In the genomic region with DNA sequence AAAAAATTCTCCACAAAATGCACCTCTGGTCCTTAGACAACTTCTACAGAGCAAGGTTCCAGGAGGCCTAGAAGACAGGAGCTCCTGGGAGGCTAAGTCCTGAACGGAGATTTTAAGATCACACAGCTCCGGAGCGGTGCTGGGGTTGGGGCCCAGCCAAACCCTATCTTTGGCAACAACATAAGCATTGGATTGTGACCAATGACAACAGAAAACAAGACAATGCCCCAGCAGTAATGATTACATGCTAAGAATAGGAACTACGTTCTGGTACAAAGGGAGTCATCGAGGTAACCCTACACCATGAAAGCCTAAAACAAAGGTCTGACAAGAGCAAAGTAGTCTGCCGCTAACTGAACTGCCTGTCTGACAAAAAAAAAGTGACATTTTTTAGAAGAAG, we compare ENCODE assay signal across 32 cellular contexts.
DNase-seq lines count a peak whose midpoint lies in the region; ATAC-seq, FAIRE-seq and TF ChIP-seq lines count a peak whose summit lies in the region.
"Had no signal": no experiment of that assay in that cellular context is flagged by ENCODE, and none has a peak within 500 bp of the region (broad histone marks: within the 10 kb centered on the region; RNA-seq: fewer than 3 reads in every experiment).

No MANE protein-coding gene starts in this region.

- H3K27ac ChIP-seq in right lobe of liver (no peak overlapping the region), HepG2 (ENCODE audit: extremely low read length, insufficient read depth, low read length) (no peak overlapping the region)
- H3K27ac ChIP-seq: body of pancreas, KMS-11, sigmoid colon, tibial artery, vagina had no signal

- H3K4me1 ChIP-seq in right lobe of liver (no peaks in the 10 kb centered on the region), HepG2 (ENCODE audit: insufficient read depth, low read length) (no peaks in the 10 kb centered on the region)
- H3K4me1 ChIP-seq: body of pancreas, HAP-1, sigmoid colon, tibial artery, vagina had no signal

- TF ChIP-seq POLR2A in right lobe of liver (IDR thresholded peaks at IDR 0.05) (no peak), HepG2 (IDR thresholded peaks at IDR 0.05; ENCODE audit: insufficient read depth in 1 of 2, low read depth in 2 of 2, low read length in 2 of 2) (no peak)

- DNase-seq in right lobe of liver (no peak), HepG2 (ENCODE audit: low spot score) (no peak), myocyte (ENCODE audit: low read depth) (peak; percentile 6), ACHN (no peak)
- no peak for DNase-seq in central memory CD4-positive, alpha-beta T cell
- DNase-seq: activated CD4-positive, alpha-beta memory T cell treated with anti-CD3 and anti-CD28 coated beads for 36 hours; activated CD4-positive, alpha-beta T cell treated with anti-CD3 and anti-CD28 coated beads for 1 hour; activated CD8-positive, alpha-beta memory T cell treated with anti-CD3 and anti-CD28 coated beads, Interleukin-2, amount 50 U/mL, for 4 hours; activated naive CD4-positive, alpha-beta T cell; activated naive CD8-positive, alpha-beta T cell treated with anti-CD3 and anti-CD28 coated beads, Interleukin-2, amount 50 U/mL, for 24 hours; DMS53; hippocampal formation; mesenchymal stem cell; NCI-H1436; NCI-H526; posterior cingulate gyrus; SIG-M5; sigmoid colon; stimulated activated CD4-positive, alpha-beta T cell treated with anti-CD3 and anti-CD28 coated beads, Interleukin-15, amount 100 ng/mL, for 24 hours; stimulated activated CD4-positive, alpha-beta T cell treated with anti-CD3 and anti-CD28 coated beads, Interleukin-4, amount 100 ng/mL, for 4 hours; tibial artery had no signal

- peak overlapping the region in 4 of 5 experiments; percentile 9 to 58 (median 48) for H3K27ac Mint-ChIP-seq in brain
- H3K27ac Mint-ChIP-seq: activated CD4-positive, alpha-beta memory T cell treated with anti-CD3 and anti-CD28 coated beads for 36 hours; activated naive CD8-positive, alpha-beta T cell treated with anti-CD3 and anti-CD28 coated beads, Interleukin-2, amount 50 U/mL, for 24 hours; T-helper 2 cell treated with Interferon-gamma antibody and Interleukin-4, amounts not matched to agents 5 μg/mL and 100 μg/mL, for 36 hours had no signal

- POLR2A ChIA-PET in HepG2 (lab: Yijun Ruan, JAX) = no interaction called here

- H3K36me3 Mint-ChIP-seq in brain = no peaks in the 10 kb centered on the region
- H3K36me3 Mint-ChIP-seq: activated CD4-positive, alpha-beta memory T cell treated with anti-CD3 and anti-CD28 coated beads for 36 hours had no signal

- no peak for FAIRE-seq in HepG2 (lab: Jason Lieb, UNC)
- FAIRE-seq: endothelial cell of umbilical vein, frontal cortex, GM12891 had no signal

- TF ChIP-seq EP300 in HepG2 (IDR thresholded peaks at IDR 0.05; ENCODE audit: low read depth in 2 of 2, low read length in 2 of 2) = no peak
- TF ChIP-seq EP300 in HepG2 (CRISPR knock-in tag; IDR thresholded peaks at IDR 0.05; ENCODE audit: borderline replicate concordance) = no peak

- H3K4me3 ChIP-seq in right lobe of liver (no peak overlapping the region), HepG2 (replicated peaks in 1 of 3; ENCODE audit: insufficient read depth in 1 of 3, low read depth in 2 of 3, low read length in 3 of 3) (no peak overlapping the region)
- H3K4me3 ChIP-seq: body of pancreas, HAP-1, sigmoid colon, tibial artery, vagina had no signal

- no TSS peak for BruUV-seq in HepG2 (replicated peaks; lab: Mats Ljungman, UMichigan)

- H3K9me3 ChIP-seq in right lobe of liver (no peaks in the 10 kb centered on the region), HepG2 (ENCODE audit: low read length) (no peaks in the 10 kb centered on the region)
- H3K9me3 ChIP-seq: body of pancreas, HAP-1, sigmoid colon, tibial artery, vagina had no signal

- H3K27me3 ChIP-seq in right lobe of liver = no peaks in the 10 kb centered on the region
- no peaks in the 10 kb centered on the region for H3K27me3 ChIP-seq in HepG2 (ENCODE audit: control insufficient read depth in 1 of 2, insufficient read depth in 2 of 2, low read length in 2 of 2)
- H3K27me3 ChIP-seq: body of pancreas, sigmoid colon, tibial artery, vagina had no signal

- CTCF ChIA-PET in HepG2 (lab: Yijun Ruan, JAX; ENCODE audit: low intra/inter-chr PET ratio, low total read pairs) = no interaction called here

- H3K4me3 Mint-ChIP-seq in brain = no peak overlapping the region
- H3K4me3 Mint-ChIP-seq: activated CD4-positive, alpha-beta memory T cell treated with anti-CD3 and anti-CD28 coated beads for 36 hours; activated naive CD8-positive, alpha-beta T cell treated with anti-CD3 and anti-CD28 coated beads, Interleukin-2, amount 50 U/mL, for 24 hours; T-helper 2 cell treated with Interferon-gamma antibody and Interleukin-4, amounts not matched to agents 5 μg/mL and 100 μg/mL, for 36 hours had no signal

- no peaks in the 10 kb centered on the region for H3K79me2 ChIP-seq in HepG2 (ENCODE audit: insufficient read depth, low read length)

- no peak for TF ChIP-seq CTCF in right lobe of liver (IDR thresholded peaks at IDR 0.05)
- TF ChIP-seq CTCF in HepG2 (CRISPR knock-in tag; IDR thresholded peaks at IDR 0.05) = no peak
- TF ChIP-seq CTCF in brain (conservative IDR thresholded peaks at IDR 0.05) = no peak

- H3K9me3 Mint-ChIP-seq in brain = peaks cover 0 to 6% (median 0%) of the 10 kb centered on the region in 5 experiments
- H3K9me3 Mint-ChIP-seq: activated CD4-positive, alpha-beta memory T cell treated with anti-CD3 and anti-CD28 coated beads for 36 hours; activated naive CD8-positive, alpha-beta T cell treated with anti-CD3 and anti-CD28 coated beads, Interleukin-2, amount 50 U/mL, for 24 hours; T-helper 2 cell treated with Interferon-gamma antibody and Interleukin-4, amounts not matched to agents 5 μg/mL and 100 μg/mL, for 36 hours had no signal

- no peaks in the 10 kb centered on the region for H3K36me3 ChIP-seq in right lobe of liver
- H3K36me3 ChIP-seq in HepG2 (replicated peaks in 1 of 2; ENCODE audit: control insufficient read depth in 1 of 2, insufficient read depth in 2 of 2, low read length in 2 of 2) = no peaks in the 10 kb centered on the region
- H3K36me3 ChIP-seq: HAP-1, sigmoid colon, tibial artery, vagina had no signal

- in situ Hi-C loops in HepG2 (cut with HindIII; ENCODE audit: extremely low pct_ligation_motif_present, low pct_unique_long_range_greater_than_20kb) (no loop called here), ACHN (cut with HindIII; ENCODE audit: low pct_ligation_motif_present, low pct_unique_long_range_greater_than_20kb, low sequenced_read_pairs) (no loop called here)

- intact Hi-C loops in right lobe of liver (cut with DNase I) (no loop called here), HepG2 (cut with micrococcal nuclease; ENCODE audit: unreplicated experiment) (no loop called here)

- no peaks in the 10 kb centered on the region for H3K27me3 Mint-ChIP-seq in brain
- H3K27me3 Mint-ChIP-seq: activated CD4-positive, alpha-beta memory T cell treated with anti-CD3 and anti-CD28 coated beads for 36 hours had no signal

- WGBS in right lobe of liver (ENCODE audit: insufficient coverage, low coverage, low lambda C conversion rate, missing lambda C conversion rate) = 37% methylated on average over 6 of the region's 6 CpGs
- WGBS in HepG2 (ENCODE audit: low lambda C conversion rate) = 7% methylated on average over 6 of the region's 6 CpGs

- no peaks in the 10 kb centered on the region for H4K20me1 ChIP-seq in HepG2 (ENCODE audit: insufficient read depth, low read length)

- no peak overlapping the region for H3K4me2 ChIP-seq in HepG2 (ENCODE audit: low read depth, low read length)
- H3K4me2 ChIP-seq: KMS-11 had no signal

- no peak for TF ChIP-seq RAD21 in HepG2 (CRISPR knock-in tag; IDR thresholded peaks at IDR 0.05)

- no peak overlapping the region for H2AFZ ChIP-seq in HepG2 (ENCODE audit: low read length)

- peaks cover 41% of the 10 kb centered on the region for H3K4me1 Mint-ChIP-seq in brain
- H3K4me1 Mint-ChIP-seq: activated naive CD8-positive, alpha-beta T cell treated with anti-CD3 and anti-CD28 coated beads, Interleukin-2, amount 50 U/mL, for 24 hours had no signal

- no peak overlapping the region for H3K9ac ChIP-seq in HepG2 (ENCODE audit: insufficient read depth, low read depth, low read length)
- H3K9ac ChIP-seq: KMS-11 had no signal

- ATAC-seq in right lobe of liver (peak in 3 of 4 donors; percentile 48 to 62 (median 52)), HepG2 (no peak), GM21381 (IDR thresholded peaks at IDR 0.05; ENCODE audit: unreplicated experiment) (no peak)
- ATAC-seq: activated naive CD8-positive, alpha-beta T cell treated with anti-CD3 and anti-CD28 coated beads, Interleukin-2, amount 50 U/mL, for 24 hours; body of pancreas; Panc1 had no signal

TF ChIP-seq in HepG2, 621 proteins besides CTCF, POLR2A, EP300 and RAD21 (continues in another document):
- TF ChIP-seq ZFP37 (CRISPR knock-in tag; IDR thresholded peaks at IDR 0.05; ENCODE audit: borderline replicate concordance) = no peak
- no peak for TF ChIP-seq ZNF264 (CRISPR knock-in tag; IDR thresholded peaks at IDR 0.05)
- TF ChIP-seq MED8 (CRISPR knock-in tag; IDR thresholded peaks at IDR 0.05; ENCODE audit: insufficient replicate concordance) = no peak
- no peak for TF ChIP-seq DR1 (CRISPR knock-in tag; IDR thresholded peaks at IDR 0.05)
- TF ChIP-seq, protein P1, sequence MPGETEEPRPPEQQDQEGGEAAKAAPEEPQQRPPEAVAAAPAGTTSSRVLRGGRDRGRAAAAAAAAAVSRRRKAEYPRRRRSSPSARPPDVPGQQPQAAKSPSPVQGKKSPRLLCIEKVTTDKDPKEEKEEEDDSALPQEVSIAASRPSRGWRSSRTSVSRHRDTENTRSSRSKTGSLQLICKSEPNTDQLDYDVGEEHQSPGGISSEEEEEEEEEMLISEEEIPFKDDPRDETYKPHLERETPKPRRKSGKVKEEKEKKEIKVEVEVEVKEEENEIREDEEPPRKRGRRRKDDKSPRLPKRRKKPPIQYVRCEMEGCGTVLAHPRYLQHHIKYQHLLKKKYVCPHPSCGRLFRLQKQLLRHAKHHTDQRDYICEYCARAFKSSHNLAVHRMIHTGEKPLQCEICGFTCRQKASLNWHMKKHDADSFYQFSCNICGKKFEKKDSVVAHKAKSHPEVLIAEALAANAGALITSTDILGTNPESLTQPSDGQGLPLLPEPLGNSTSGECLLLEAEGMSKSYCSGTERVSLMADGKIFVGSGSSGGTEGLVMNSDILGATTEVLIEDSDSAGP (CRISPR knock-in tag; IDR thresholded peaks at IDR 0.05; ENCODE audit: borderline replicate concordance) = no peak
- no peak for TF ChIP-seq SNAI1 (CRISPR knock-in tag; IDR thresholded peaks at IDR 0.05; ENCODE audit: borderline replicate concordance)
- TF ChIP-seq CREBL2 (CRISPR knock-in tag; IDR thresholded peaks at IDR 0.05; ENCODE audit: borderline replicate concordance) = no peak

Comparison
In these comparisons a context has a peak if more than half of its experiments do, and no peak if none do; other contexts are left out.
1. ATAC-seq: peak in right lobe of liver (3 of 4); none in HepG2 (single experiment) and GM21381 (single experiment).